19 cellular contexts compared by ENCODE assay signal in the genomic region with DNA sequence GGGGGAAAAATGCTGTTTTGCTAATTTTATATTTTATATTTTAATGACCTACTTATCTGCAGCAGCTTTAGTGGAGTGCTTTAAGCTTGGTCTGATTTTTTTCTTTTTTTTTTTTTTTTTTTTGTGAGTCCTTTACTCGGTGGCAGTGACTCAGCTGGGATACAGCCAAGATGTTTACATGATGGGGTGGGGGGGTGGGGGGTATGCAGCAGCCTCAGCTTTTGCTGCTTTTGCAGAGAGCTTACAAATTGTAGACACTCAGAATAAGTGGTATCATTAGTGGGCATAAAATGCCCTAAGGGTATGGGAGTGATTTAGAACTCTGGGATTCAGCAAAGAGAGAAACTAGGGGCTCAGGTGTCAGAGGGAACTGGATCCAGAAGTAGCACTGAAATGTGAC. TPM values are rescaled to one million over a fixed set of nuclear protein-coding genes. Genes with fewer than 3 reads are reported as not detected.
DNase-seq lines count a peak whose midpoint lies in the region; TF ChIP-seq lines count a peak whose summit lies in the region.
"Had no signal": no experiment of that assay in that cellular context is flagged by ENCODE, and none has a peak within 500 bp of the region (broad histone marks: within the 10 kb centered on the region; RNA-seq: fewer than 3 reads in every experiment).

No MANE protein-coding gene starts in this region.

- DNase-seq in DMS79 (lab: John Stamatoyannopoulos, UW) (peak; percentile 92), NCI-H1105 (lab: John Stamatoyannopoulos, UW) (peak; percentile 86), NCI-H226 (peak; percentile 24), epithelial cell of esophagus (ENCODE audit: low read depth) (peak; percentile 13), GM13977 (ENCODE audit: low spot score) (no peak), Calu3 (no peak), SHP77 (lab: John Stamatoyannopoulos, UW) (no peak), Peyer's patch (no peak)
- DNase-seq: amniotic stem cell, cerebellar nuclear complex, HCEC 1CT, MM.1S, NCI-H82, nucleus accumbens, right lobe of liver had no signal

- no TSS peak for BruUV-seq in Calu3 (replicated peaks; lab: Mats Ljungman, UMichigan)

- H3K4me3 Mint-ChIP-seq in Calu3 (ENCODE audit: low read depth, unreplicated experiment) = no peak overlapping the region
- H3K4me3 Mint-ChIP-seq: T-helper 1 cell treated with Interleukin-12 subunit alpha and Interleukin-12 subunit beta and Interleukin-4 antibody, amounts not matched to agents 30 μg/mL and 1 μg/mL, for 36 hours; WTC11 had no signal

- no peak overlapping the region for H3K27ac Mint-ChIP-seq in Calu3 (ENCODE audit: unreplicated experiment)
- H3K27ac Mint-ChIP-seq: activated T-helper 2 cell treated with anti-CD3 and anti-CD28 coated beads, Interferon-gamma antibody, Interleukin-2, Interleukin-4, amounts not matched to agents 10 μg/mL and 5 μg/mL and 100 μg/mL, durations not matched to agents 14 hours and 24 hours and 36 hours; T-helper 1 cell treated with Interleukin-12 subunit alpha and Interleukin-12 subunit beta and Interleukin-4 antibody, amounts not matched to agents 30 μg/mL and 1 μg/mL, for 36 hours; WTC11 had no signal

- intact Hi-C loops in Calu3 (cut with micrococcal nuclease; ENCODE audit: unreplicated experiment) = no loop called here

- H3K27me3 ChIP-seq in Peyer's patch = no peaks in the 10 kb centered on the region
- H3K27me3 ChIP-seq: right lobe of liver had no signal

- no peaks in the 10 kb centered on the region for H3K4me1 ChIP-seq in Peyer's patch
- H3K4me1 ChIP-seq: right lobe of liver had no signal

- H3K27ac ChIP-seq in Peyer's patch = no peak overlapping the region
- H3K27ac ChIP-seq: right lobe of liver, RWPE1 had no signal

- no peak for TF ChIP-seq POLR2A in Peyer's patch (IDR thresholded peaks at IDR 0.05)

- CTCF ChIA-PET in Calu3 (lab: Charles Lee) = interaction anchor here (0.6 to 0.7 kb wide), 3 partner anchors 30 to 109 kb away, joined by 4 to 7 read pairs (median 5); no protein-coding TSS in a partner anchor

- TF ChIP-seq CTCF in epithelial cell of esophagus (IDR thresholded peaks at IDR 0.05; ENCODE audit: insufficient read depth, low read depth, low read length, missing control alignments) (no peak), GM13977 (IDR thresholded peaks at IDR 0.05; ENCODE audit: extremely low read depth, insufficient read depth, missing control alignments) (no peak), Calu3 (IDR thresholded peaks at IDR 0.05; ENCODE audit: unreplicated experiment) (no peak), Peyer's patch (IDR thresholded peaks at IDR 0.05) (no peak)

- no peaks in the 10 kb centered on the region for H3K36me3 ChIP-seq in Peyer's patch
- H3K36me3 ChIP-seq: right lobe of liver had no signal

- no peaks in the 10 kb centered on the region for H3K27me3 Mint-ChIP-seq in Calu3 (ENCODE audit: unreplicated experiment)

- in situ Hi-C loops in GM13977 (cut with MboI; ENCODE audit: low pct_unique_long_range_greater_than_20kb, low sequenced_read_pairs, unreplicated experiment) = no loop called here

- no peaks in the 10 kb centered on the region for H3K9me3 ChIP-seq in Peyer's patch
- H3K9me3 ChIP-seq: right lobe of liver had no signal

- H3K4me1 Mint-ChIP-seq in Calu3 (ENCODE audit: low read depth, unreplicated experiment) = peaks cover 7% of the 10 kb centered on the region

- no peaks in the 10 kb centered on the region for H3K9me3 Mint-ChIP-seq in Calu3 (ENCODE audit: low read depth, unreplicated experiment)
- H3K9me3 Mint-ChIP-seq: activated T-helper 2 cell treated with anti-CD3 and anti-CD28 coated beads, Interferon-gamma antibody, Interleukin-2, Interleukin-4, amounts not matched to agents 10 μg/mL and 5 μg/mL and 100 μg/mL, durations not matched to agents 14 hours and 24 hours and 36 hours; T-helper 1 cell treated with Interleukin-12 subunit alpha and Interleukin-12 subunit beta and Interleukin-4 antibody, amounts not matched to agents 30 μg/mL and 1 μg/mL, for 36 hours had no signal

- H3K4me3 ChIP-seq in epithelial cell of esophagus (ENCODE audit: low read length) (no peak overlapping the region), Peyer's patch (no peak overlapping the region)
- H3K4me3 ChIP-seq: right lobe of liver had no signal

- H3K36me3 Mint-ChIP-seq in Calu3 (ENCODE audit: insufficient read depth, unreplicated experiment) = no peaks in the 10 kb centered on the region
- H3K36me3 Mint-ChIP-seq: WTC11 had no signal

RNA-seq across cellular contexts. Expression of a gene that starts 38.2 kb away (rescaled TPM):
- 113 and 132 TPM in 2 replicates for total RNA-seq in Calu3 (2022)
- total RNA-seq in Peyer's patch = 100 to 1,000 TPM; 113 to 123 (median 115) TPM

Comparison
In these comparisons a context has a peak if more than half of its experiments do, and no peak if none do; other contexts are left out.
1. DNase-seq: peak in DMS79 (single experiment), NCI-H1105 (single experiment), NCI-H226 (single experiment) and epithelial cell of esophagus (single experiment); none in GM13977 (single experiment), Calu3 (single experiment), SHP77 (0 of 2) and Peyer's patch (0 of 3).